7 cellular contexts compared by ENCODE assay signal in the genomic region with DNA sequence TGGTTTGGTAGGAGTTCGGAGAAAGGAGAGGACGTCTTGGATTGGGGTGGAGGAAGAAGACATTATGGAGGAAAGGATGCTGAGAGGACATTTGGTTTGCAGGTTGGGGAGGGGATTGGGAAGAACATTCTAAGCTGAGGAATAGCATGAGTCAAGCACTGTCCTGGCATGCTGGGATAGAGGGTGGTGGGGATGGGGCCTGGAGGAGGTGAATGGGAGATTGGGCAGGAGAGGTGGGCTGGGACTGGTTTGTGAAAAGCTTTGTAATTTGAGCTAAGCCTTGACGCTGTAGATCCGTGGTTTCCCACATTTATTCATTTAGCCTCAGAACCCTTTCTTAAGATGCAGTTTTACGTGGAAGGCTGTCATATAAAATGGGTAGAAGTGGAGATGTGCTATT. TPM values are rescaled to one million over a fixed set of nuclear protein-coding genes. Genes with fewer than 3 reads are reported as not detected.
"Had no signal": no experiment of that assay in that cellular context is flagged by ENCODE, and none has a peak within 500 bp of the region (broad histone marks: within the 10 kb centered on the region; RNA-seq: fewer than 3 reads in every experiment).

No MANE protein-coding gene starts in this region.

- DNase-seq: GOT3, H9, HCEC 1CT, KBM-7 had no signal

- H3K27ac ChIP-seq: KMS-11 had no signal

- H3K36me3 Mint-ChIP-seq: IgD-negative memory B cell had no signal

- H3K9me3 Mint-ChIP-seq: H9 had no signal

- H3K4me2 ChIP-seq: KMS-11 had no signal

- H3K4me3 Mint-ChIP-seq: H9, IgD-negative memory B cell had no signal

- H3K9ac ChIP-seq: KMS-11 had no signal

RNA-seq across cellular contexts. Expression of a gene that starts 52.2 kb away (rescaled TPM):
- total RNA-seq: HT1080 had no signal
- polyA plus RNA-seq: IgD-negative memory B cell had no signal
